ENCODE assay signal across 20 cellular contexts in the genomic region with DNA sequence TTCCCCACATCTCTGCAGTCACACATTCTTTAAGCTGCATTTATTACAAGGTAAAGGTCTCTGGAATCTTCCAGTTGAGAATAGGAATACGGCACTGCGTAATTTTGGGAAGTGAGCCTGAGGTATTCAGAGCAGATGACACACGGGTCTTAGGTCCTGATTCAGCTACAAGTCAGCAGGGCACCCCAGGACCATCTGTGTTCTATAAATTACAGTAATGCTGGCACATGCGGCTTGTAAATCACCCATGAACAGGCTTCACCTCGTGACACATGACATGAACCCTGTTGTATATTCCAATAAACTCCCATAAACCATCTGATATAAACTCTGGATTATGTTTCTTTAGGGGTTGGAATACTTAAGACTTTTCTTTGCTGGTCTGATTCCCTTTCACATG.
A peak's percentile ranks its signal among the peaks of the same experiment; 100 is the strongest.
DNase-seq lines count a peak whose midpoint lies in the region; ATAC-seq and TF ChIP-seq lines count a peak whose summit lies in the region.
"Had no signal": no experiment of that assay in that cellular context is flagged by ENCODE, and none has a peak within 500 bp of the region (broad histone marks: within the 10 kb centered on the region; RNA-seq: fewer than 3 reads in every experiment).

No MANE protein-coding gene starts in this region.

- no peak for ATAC-seq in gastrocnemius medialis
- ATAC-seq in HG02642 (IDR thresholded peaks at IDR 0.05; ENCODE audit: poor library complexity, unreplicated experiment) = no peak
- ATAC-seq: Panc1, Right ventricle myocardium inferior had no signal

- TF ChIP-seq CTCF in uterus (IDR thresholded peaks at IDR 0.05) (no peak), gastrocnemius medialis (IDR thresholded peaks at IDR 0.05 in 4 of 5, conservative IDR thresholded peaks at IDR 0.05 in 1 of 5) (no peak)

- no peaks in the 10 kb centered on the region for H3K36me3 ChIP-seq in muscle layer of colon (ENCODE audit: insufficient read depth, low read length)
- H3K36me3 ChIP-seq in uterus = no peaks in the 10 kb centered on the region
- H3K36me3 ChIP-seq in effector memory CD4-positive, alpha-beta T cell (ENCODE audit: control insufficient read depth, insufficient read depth, low read length) = no peaks in the 10 kb centered on the region
- H3K36me3 ChIP-seq in gastrocnemius medialis = no peaks in the 10 kb centered on the region

- H3K27me3 ChIP-seq in muscle layer of colon (ENCODE audit: control insufficient read depth in 1 of 2, insufficient read depth in 2 of 2, low read length in 2 of 2) (no peaks in the 10 kb centered on the region), uterus (no peaks in the 10 kb centered on the region), gastrocnemius medialis (peaks cover 0 to 3% (median 0%) of the 10 kb centered on the region in 3 donors)
- H3K27me3 ChIP-seq in effector memory CD4-positive, alpha-beta T cell (replicated peaks; ENCODE audit: control insufficient read depth, insufficient read depth, low read length, poor library complexity, severe bottlenecking) = no peaks in the 10 kb centered on the region

- DNase-seq in LHCN-M2 (ENCODE audit: low read depth) (peak; percentile 71), SK-N-DZ (ENCODE audit: low spot score) (peak; percentile 4), uterus (peak; percentile 27 to 34), gastrocnemius medialis (no peak)
- no peak for DNase-seq in effector memory CD4-positive, alpha-beta T cell
- DNase-seq: ACHN; Calu3; CD4-positive, CD25-positive, alpha-beta regulatory T cell; H9; IMR-90; Kasumi-1; MV-4-11; NCI-H1436; NCI-H2081 treated with DMSO at 0.1 percent for 48 hours; NCI-H226; NCI-H774 had no signal

- H3K4me1 ChIP-seq in muscle layer of colon (ENCODE audit: insufficient read depth, low read length) (peaks cover 31% of the 10 kb centered on the region), uterus (peaks cover 0 to 6% of the 10 kb centered on the region in 2 donors), gastrocnemius medialis (no peaks in the 10 kb centered on the region)
- no peaks in the 10 kb centered on the region for H3K4me1 ChIP-seq in effector memory CD4-positive, alpha-beta T cell (ENCODE audit: control insufficient read depth, insufficient read depth, low read length, poor library complexity, severe bottlenecking)

- intact Hi-C loops in uterus (cut with DNase I; ENCODE audit: low total_unique reads) = no loop called here
- intact Hi-C loops in gastrocnemius medialis (cut with DNase I; ENCODE audit: low total_unique reads) = no loop called here

- H3K27ac ChIP-seq in muscle layer of colon (ENCODE audit: low read depth, low read length) = peak overlapping the region; percentile 62
- peak overlapping the region; percentile 47 to 54 for H3K27ac ChIP-seq in uterus
- H3K27ac ChIP-seq in effector memory CD4-positive, alpha-beta T cell (ENCODE audit: insufficient read depth, low read length, poor library complexity, severe bottlenecking) = no peak overlapping the region
- no peak overlapping the region for H3K27ac ChIP-seq in gastrocnemius medialis

- no peak overlapping the region for H3K4me3 ChIP-seq in muscle layer of colon (ENCODE audit: low read depth in 1 of 2, low read length in 2 of 2)
- no peak overlapping the region for H3K4me3 ChIP-seq in uterus
- H3K4me3 ChIP-seq in effector memory CD4-positive, alpha-beta T cell (ENCODE audit: insufficient read depth, low read depth, low read length, poor library complexity, severe bottlenecking) = no peak overlapping the region
- H3K4me3 ChIP-seq in gastrocnemius medialis = no peak overlapping the region

- in situ Hi-C loops in gastrocnemius medialis (cut with MboI; ENCODE audit: low sequenced_read_pairs in 4 of 4) = no loop called here

- no peak for TF ChIP-seq POLR2A in uterus (IDR thresholded peaks at IDR 0.05)
- TF ChIP-seq POLR2A in gastrocnemius medialis (IDR thresholded peaks at IDR 0.05) = no peak

- H3K9ac ChIP-seq in muscle layer of colon (ENCODE audit: low read length) = no peak overlapping the region

- H3K9me3 ChIP-seq in muscle layer of colon (ENCODE audit: low read length) = no peaks in the 10 kb centered on the region
- no peaks in the 10 kb centered on the region for H3K9me3 ChIP-seq in uterus
- H3K9me3 ChIP-seq in effector memory CD4-positive, alpha-beta T cell (ENCODE audit: control insufficient read depth, low read length) = no peaks in the 10 kb centered on the region
- H3K9me3 ChIP-seq in gastrocnemius medialis = no peaks in the 10 kb centered on the region

Comparison
In these comparisons a context has a peak if more than half of its experiments do, and no peak if none do; other contexts are left out.
1. DNase-seq: peak in LHCN-M2 (single experiment), SK-N-DZ (single experiment) and uterus (2 of 2); none in effector memory CD4-positive, alpha-beta T cell (0 of 3) and gastrocnemius medialis (0 of 2).
2. H3K27ac ChIP-seq: peak in muscle layer of colon (single experiment) and uterus (2 of 2); none in effector memory CD4-positive, alpha-beta T cell (single experiment) and gastrocnemius medialis (0 of 4).